ENCODE assay signal across 8 cellular contexts in genomic region chr1:162561616-162562451, GRCh38. TPM values are rescaled to one million over a fixed set of nuclear protein-coding genes. Genes with fewer than 3 reads are reported as not detected.
DNase-seq lines count a peak whose midpoint lies in the region; ATAC-seq and TF ChIP-seq lines count a peak whose summit lies in the region.

Gene UAP1 (plus strand): TSS chr1:162561722. CDS start chr1:162566069, 4,347 bp downstream.

- ATAC-seq in GM19467 (IDR thresholded peaks at IDR 0.05; ENCODE audit: unreplicated experiment) (peak; percentile 32), HG03469 (IDR thresholded peaks at IDR 0.05; ENCODE audit: unreplicated experiment) (peak; percentile 21), activated B cell treated with CpG ODN at 0.5 μM for 24 hours (ENCODE audit: low read depth) (peak; percentile 22)

- H3K9me3 ChIP-seq in neural cell (ENCODE audit: low read length): no peaks in the 10 kb centered on the region

- intact Hi-C loops in activated B cell treated with CpG ODN at 0.5 μM for 24 hours (cut with micrococcal nuclease): loop anchor here (1.0 to 5.0 kb wide), 3 partner anchors 32 to 760 kb away; partner anchors contain the start of genes NUF2 and UHMK1

- H3K4me1 Mint-ChIP-seq in activated B cell treated with CpG ODN at 0.5 μM for 24 hours: peaks cover 19% of the 10 kb centered on the region

- H3K4me3 Mint-ChIP-seq in activated B cell treated with CpG ODN at 0.5 μM for 24 hours: peak within 1 kb of the TSS; percentile 92

- no peaks in the 10 kb centered on the region for H3K27me3 ChIP-seq in neural cell (ENCODE audit: insufficient read depth, low read depth, low read length)

- no peaks in the 10 kb centered on the region for H3K36me3 ChIP-seq in neural cell (ENCODE audit: insufficient read depth, low read length)

- H3K4me3 ChIP-seq in fibroblast of the aortic adventitia (ENCODE audit: low read depth, low read length) (peak within 1 kb of the TSS; percentile 92), neural cell (ENCODE audit: low read length) (peak within 1 kb of the TSS; percentile 99)

- peaks cover 7% of the 10 kb centered on the region for H3K79me2 ChIP-seq in neural cell (replicated peaks; ENCODE audit: insufficient read depth, low read length)

- peak; percentile 45 for TF ChIP-seq EP300 in neural cell (conservative IDR thresholded peaks at IDR 0.05; ENCODE audit: poor library complexity, severe bottlenecking)

- TF ChIP-seq CTCF in activated B cell treated with CpG ODN at 0.5 μM for 24 hours (IDR thresholded peaks at IDR 0.05) (no peak), fibroblast of the aortic adventitia (IDR thresholded peaks at IDR 0.05; ENCODE audit: insufficient read depth, low read length) (no peak), neural cell (IDR thresholded peaks at IDR 0.05; ENCODE audit: poor library complexity, severe bottlenecking) (no peak)

- peak within 1 kb of the TSS; percentile 88 for H3K27ac Mint-ChIP-seq in activated B cell treated with CpG ODN at 0.5 μM for 24 hours

- H3K9me2 ChIP-seq in neural cell (ENCODE audit: insufficient read depth, low read length): no peaks in the 10 kb centered on the region

- no peak for TF ChIP-seq RAD21 in neural cell (conservative IDR thresholded peaks at IDR 0.05)

- CTCF ChIA-PET in activated B cell treated with CpG ODN at 0.5 μM for 24 hours (lab: Charles Lee): no interaction called here

- no peaks in the 10 kb centered on the region for H3K9me3 Mint-ChIP-seq in activated B cell treated with CpG ODN at 0.5 μM for 24 hours

- peak within 1 kb of the TSS; percentile 78 for H3K4me2 ChIP-seq in neural cell (ENCODE audit: low read length)

- H3K27ac ChIP-seq in neural cell (ENCODE audit: low read length): peak within 1 kb of the TSS; percentile 63

- H4K20me1 ChIP-seq in neural cell (ENCODE audit: insufficient read depth): no peaks in the 10 kb centered on the region

- H3F3A ChIP-seq in neural cell (ENCODE audit: insufficient read depth, low read length, poor library complexity, severe bottlenecking): no peaks in the 10 kb centered on the region

- no peaks in the 10 kb centered on the region for H3K27me3 Mint-ChIP-seq in activated B cell treated with CpG ODN at 0.5 μM for 24 hours

- H3K9ac ChIP-seq in neural cell (ENCODE audit: low read length): peak within 1 kb of the TSS; percentile 78

- POLR2A ChIA-PET in activated B cell treated with CpG ODN at 0.5 μM for 24 hours (lab: Charles Lee): no interaction called here

- H2AFZ ChIP-seq in neural cell (ENCODE audit: low read depth, low read length): peak within 1 kb of the TSS; percentile 60

- DNase-seq in DMS53 (lab: John Stamatoyannopoulos, UW) (peak; percentile 62), activated B cell treated with CpG ODN at 0.5 μM for 24 hours (no peak), fibroblast of the aortic adventitia (ENCODE audit: low read depth) (no peak), superior temporal gyrus (ENCODE audit: extremely low spot score) (no peak), NCI-H1105 (lab: John Stamatoyannopoulos, UW) (no peak)

- H3K36me3 Mint-ChIP-seq in activated B cell treated with CpG ODN at 0.5 μM for 24 hours (ENCODE audit: low read depth): peaks cover 5% of the 10 kb centered on the region

TF ChIP-seq in neural cell, 6 proteins besides CTCF, POLR2A, EP300 and RAD21:
- TF ChIP-seq REST (IDR thresholded peaks at IDR 0.05; ENCODE audit: borderline replicate concordance) (no peak), POLR2AphosphoS5 (IDR thresholded peaks at IDR 0.05) (peak; percentile 30), SMC3 (conservative IDR thresholded peaks at IDR 0.05; ENCODE audit: poor library complexity) (peak; percentile 47), MXI1 (conservative IDR thresholded peaks at IDR 0.05; ENCODE audit: poor library complexity, severe bottlenecking) (peak; percentile 79), EZH2 (IDR thresholded peaks at IDR 0.05; ENCODE audit: borderline replicate concordance, insufficient read depth, low read length, poor library complexity, severe bottlenecking) (no peak), TAF1 (IDR thresholded peaks at IDR 0.05; ENCODE audit: low read depth) (no peak)

RNA-seq across cellular contexts. Expression of gene UAP1, which starts in this region (rescaled TPM):
- total RNA-seq in activated B cell treated with CpG ODN at 0.5 μM for 24 hours (11.6 and 13.4 TPM in 2 replicates), fibroblast of the aortic adventitia (ENCODE audit: low replicate concordance) (109 and 112 TPM in 2 replicates)
- polyA plus RNA-seq in neural cell: 32.3 and 40.1 TPM in 2 replicates
- 42.4 and 45.7 TPM in 2 replicates for polyA minus RNA-seq in neural cell
